Comparison of ENCODE assay signal across 2 cellular contexts in genomic region chr12:44771485-44771884, GRCh38.
TF ChIP-seq lines count a peak whose summit lies in the region.

No MANE protein-coding gene starts in this region.

TF ChIP-seq in GM23338, 12 proteins besides CTCF, POLR2A, EP300 and RAD21:
- no peak for TF ChIP-seq ZNF331 (CRISPR knock-in tag; IDR thresholded peaks at IDR 0.05; ENCODE audit: low read depth)
- TF ChIP-seq EZH2phosphoT487 (IDR thresholded peaks at IDR 0.05; ENCODE audit: unreplicated experiment), result no peak
- TF ChIP-seq CREB1 (CRISPR knock-in tag; IDR thresholded peaks at IDR 0.05; ENCODE audit: low read depth), result no peak
- TF ChIP-seq, protein P1, sequence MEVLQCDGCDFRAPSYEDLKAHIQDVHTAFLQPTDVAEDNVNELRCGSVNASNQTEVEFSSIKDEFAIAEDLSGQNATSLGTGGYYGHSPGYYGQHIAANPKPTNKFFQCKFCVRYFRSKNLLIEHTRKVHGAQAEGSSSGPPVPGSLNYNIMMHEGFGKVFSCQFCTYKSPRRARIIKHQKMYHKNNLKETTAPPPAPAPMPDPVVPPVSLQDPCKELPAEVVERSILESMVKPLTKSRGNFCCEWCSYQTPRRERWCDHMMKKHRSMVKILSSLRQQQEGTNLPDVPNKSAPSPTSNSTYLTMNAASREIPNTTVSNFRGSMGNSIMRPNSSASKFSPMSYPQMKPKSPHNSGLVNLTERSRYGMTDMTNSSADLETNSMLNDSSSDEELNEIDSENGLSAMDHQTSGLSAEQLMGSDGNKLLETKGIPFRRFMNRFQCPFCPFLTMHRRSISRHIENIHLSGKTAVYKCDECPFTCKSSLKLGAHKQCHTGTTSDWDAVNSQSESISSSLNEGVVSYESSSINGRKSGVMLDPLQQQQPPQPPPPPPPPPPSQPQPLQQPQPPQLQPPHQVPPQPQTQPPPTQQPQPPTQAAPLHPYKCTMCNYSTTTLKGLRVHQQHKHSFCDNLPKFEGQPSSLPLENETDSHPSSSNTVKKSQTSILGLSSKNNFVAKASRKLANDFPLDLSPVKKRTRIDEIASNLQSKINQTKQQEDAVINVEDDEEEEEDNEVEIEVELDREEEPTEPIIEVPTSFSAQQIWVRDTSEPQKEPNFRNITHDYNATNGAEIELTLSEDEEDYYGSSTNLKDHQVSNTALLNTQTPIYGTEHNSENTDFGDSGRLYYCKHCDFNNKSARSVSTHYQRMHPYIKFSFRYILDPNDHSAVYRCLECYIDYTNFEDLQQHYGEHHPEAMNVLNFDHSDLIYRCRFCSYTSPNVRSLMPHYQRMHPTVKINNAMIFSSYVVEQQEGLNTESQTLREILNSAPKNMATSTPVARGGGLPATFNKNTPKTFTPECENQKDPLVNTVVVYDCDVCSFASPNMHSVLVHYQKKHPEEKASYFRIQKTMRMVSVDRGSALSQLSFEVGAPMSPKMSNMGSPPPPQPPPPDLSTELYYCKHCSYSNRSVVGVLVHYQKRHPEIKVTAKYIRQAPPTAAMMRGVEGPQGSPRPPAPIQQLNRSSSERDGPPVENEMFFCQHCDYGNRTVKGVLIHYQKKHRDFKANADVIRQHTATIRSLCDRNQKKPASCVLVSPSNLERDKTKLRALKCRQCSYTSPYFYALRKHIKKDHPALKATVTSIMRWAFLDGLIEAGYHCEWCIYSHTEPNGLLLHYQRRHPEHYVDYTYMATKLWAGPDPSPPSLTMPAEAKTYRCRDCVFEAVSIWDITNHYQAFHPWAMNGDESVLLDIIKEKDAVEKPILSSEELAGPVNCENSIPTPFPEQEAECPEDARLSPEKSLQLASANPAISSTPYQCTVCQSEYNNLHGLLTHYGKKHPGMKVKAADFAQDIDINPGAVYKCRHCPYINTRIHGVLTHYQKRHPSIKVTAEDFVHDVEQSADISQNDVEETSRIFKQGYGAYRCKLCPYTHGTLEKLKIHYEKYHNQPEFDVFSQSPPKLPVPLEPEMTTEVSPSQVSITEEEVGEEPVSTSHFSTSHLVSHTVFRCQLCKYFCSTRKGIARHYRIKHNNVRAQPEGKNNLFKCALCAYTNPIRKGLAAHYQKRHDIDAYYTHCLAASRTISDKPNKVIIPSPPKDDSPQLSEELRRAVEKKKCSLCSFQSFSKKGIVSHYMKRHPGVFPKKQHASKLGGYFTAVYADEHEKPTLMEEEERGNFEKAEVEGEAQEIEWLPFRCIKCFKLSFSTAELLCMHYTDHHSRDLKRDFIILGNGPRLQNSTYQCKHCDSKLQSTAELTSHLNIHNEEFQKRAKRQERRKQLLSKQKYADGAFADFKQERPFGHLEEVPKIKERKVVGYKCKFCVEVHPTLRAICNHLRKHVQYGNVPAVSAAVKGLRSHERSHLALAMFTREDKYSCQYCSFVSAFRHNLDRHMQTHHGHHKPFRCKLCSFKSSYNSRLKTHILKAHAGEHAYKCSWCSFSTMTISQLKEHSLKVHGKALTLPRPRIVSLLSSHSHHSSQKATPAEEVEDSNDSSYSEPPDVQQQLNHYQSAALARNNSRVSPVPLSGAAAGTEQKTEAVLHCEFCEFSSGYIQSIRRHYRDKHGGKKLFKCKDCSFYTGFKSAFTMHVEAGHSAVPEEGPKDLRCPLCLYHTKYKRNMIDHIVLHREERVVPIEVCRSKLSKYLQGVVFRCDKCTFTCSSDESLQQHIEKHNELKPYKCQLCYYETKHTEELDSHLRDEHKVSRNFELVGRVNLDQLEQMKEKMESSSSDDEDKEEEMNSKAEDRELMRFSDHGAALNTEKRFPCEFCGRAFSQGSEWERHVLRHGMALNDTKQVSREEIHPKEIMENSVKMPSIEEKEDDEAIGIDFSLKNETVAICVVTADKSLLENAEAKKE (CRISPR knock-in tag; IDR thresholded peaks at IDR 0.05), result no peak
- TF ChIP-seq ETS1 (IDR thresholded peaks at IDR 0.05), result no peak
- no peak for TF ChIP-seq REST (IDR thresholded peaks at IDR 0.05; ENCODE audit: unreplicated experiment)
- no peak for TF ChIP-seq STAT1 (IDR thresholded peaks at IDR 0.05; ENCODE audit: unreplicated experiment)
- no peak for TF ChIP-seq POLR2AphosphoS5 (IDR thresholded peaks at IDR 0.05; ENCODE audit: low read depth)
- TF ChIP-seq NANOG (IDR thresholded peaks at IDR 0.05; ENCODE audit: borderline replicate concordance), result no peak
- TF ChIP-seq EZH2 (IDR thresholded peaks at IDR 0.05; ENCODE audit: low read depth, unreplicated experiment), result no peak
- no peak for TF ChIP-seq ZNF114 (CRISPR knock-in tag; IDR thresholded peaks at IDR 0.05)
- no peak for TF ChIP-seq JUNB (IDR thresholded peaks at IDR 0.05; ENCODE audit: unreplicated experiment)
TF ChIP-seq in GM23338: peak in this region for 0.

TF ChIP-seq in H1, 55 proteins besides CTCF, POLR2A, EP300 and RAD21:
- TF ChIP-seq GABPA (IDR thresholded peaks at IDR 0.05; ENCODE audit: borderline replicate concordance, insufficient read depth, low read length), result no peak
- no peak for TF ChIP-seq CBX8 (IDR thresholded peaks at IDR 0.05; ENCODE audit: borderline replicate concordance, low read depth, low read length)
- TF ChIP-seq CREB1 (IDR thresholded peaks at IDR 0.05), result no peak
- TF ChIP-seq JUN (IDR thresholded peaks at IDR 0.05; ENCODE audit: low read depth, low read length), result no peak
- no peak for TF ChIP-seq EGR1 (IDR thresholded peaks at IDR 0.05; ENCODE audit: borderline replicate concordance, low read depth, low read length)
- TF ChIP-seq TAF1 (IDR thresholded peaks at IDR 0.05; ENCODE audit: low read depth, low read length), result no peak
- no peak for TF ChIP-seq KDM1A (IDR thresholded peaks at IDR 0.05; ENCODE audit: borderline replicate concordance, low read length)
- TF ChIP-seq CTBP2 (IDR thresholded peaks at IDR 0.05; ENCODE audit: borderline replicate concordance, insufficient read depth, insufficient read length, low read length), result no peak
- TF ChIP-seq ZNF274 (IDR thresholded peaks at IDR 0.05; ENCODE audit: borderline replicate concordance, extremely low read depth, low read length), result no peak
- no peak for TF ChIP-seq MAFK (IDR thresholded peaks at IDR 0.05; ENCODE audit: low read depth, low read length)
- TF ChIP-seq, protein P2, sequence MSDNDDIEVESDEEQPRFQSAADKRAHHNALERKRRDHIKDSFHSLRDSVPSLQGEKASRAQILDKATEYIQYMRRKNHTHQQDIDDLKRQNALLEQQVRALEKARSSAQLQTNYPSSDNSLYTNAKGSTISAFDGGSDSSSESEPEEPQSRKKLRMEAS (IDR thresholded peaks at IDR 0.05), result no peak
- TF ChIP-seq, protein P3, sequence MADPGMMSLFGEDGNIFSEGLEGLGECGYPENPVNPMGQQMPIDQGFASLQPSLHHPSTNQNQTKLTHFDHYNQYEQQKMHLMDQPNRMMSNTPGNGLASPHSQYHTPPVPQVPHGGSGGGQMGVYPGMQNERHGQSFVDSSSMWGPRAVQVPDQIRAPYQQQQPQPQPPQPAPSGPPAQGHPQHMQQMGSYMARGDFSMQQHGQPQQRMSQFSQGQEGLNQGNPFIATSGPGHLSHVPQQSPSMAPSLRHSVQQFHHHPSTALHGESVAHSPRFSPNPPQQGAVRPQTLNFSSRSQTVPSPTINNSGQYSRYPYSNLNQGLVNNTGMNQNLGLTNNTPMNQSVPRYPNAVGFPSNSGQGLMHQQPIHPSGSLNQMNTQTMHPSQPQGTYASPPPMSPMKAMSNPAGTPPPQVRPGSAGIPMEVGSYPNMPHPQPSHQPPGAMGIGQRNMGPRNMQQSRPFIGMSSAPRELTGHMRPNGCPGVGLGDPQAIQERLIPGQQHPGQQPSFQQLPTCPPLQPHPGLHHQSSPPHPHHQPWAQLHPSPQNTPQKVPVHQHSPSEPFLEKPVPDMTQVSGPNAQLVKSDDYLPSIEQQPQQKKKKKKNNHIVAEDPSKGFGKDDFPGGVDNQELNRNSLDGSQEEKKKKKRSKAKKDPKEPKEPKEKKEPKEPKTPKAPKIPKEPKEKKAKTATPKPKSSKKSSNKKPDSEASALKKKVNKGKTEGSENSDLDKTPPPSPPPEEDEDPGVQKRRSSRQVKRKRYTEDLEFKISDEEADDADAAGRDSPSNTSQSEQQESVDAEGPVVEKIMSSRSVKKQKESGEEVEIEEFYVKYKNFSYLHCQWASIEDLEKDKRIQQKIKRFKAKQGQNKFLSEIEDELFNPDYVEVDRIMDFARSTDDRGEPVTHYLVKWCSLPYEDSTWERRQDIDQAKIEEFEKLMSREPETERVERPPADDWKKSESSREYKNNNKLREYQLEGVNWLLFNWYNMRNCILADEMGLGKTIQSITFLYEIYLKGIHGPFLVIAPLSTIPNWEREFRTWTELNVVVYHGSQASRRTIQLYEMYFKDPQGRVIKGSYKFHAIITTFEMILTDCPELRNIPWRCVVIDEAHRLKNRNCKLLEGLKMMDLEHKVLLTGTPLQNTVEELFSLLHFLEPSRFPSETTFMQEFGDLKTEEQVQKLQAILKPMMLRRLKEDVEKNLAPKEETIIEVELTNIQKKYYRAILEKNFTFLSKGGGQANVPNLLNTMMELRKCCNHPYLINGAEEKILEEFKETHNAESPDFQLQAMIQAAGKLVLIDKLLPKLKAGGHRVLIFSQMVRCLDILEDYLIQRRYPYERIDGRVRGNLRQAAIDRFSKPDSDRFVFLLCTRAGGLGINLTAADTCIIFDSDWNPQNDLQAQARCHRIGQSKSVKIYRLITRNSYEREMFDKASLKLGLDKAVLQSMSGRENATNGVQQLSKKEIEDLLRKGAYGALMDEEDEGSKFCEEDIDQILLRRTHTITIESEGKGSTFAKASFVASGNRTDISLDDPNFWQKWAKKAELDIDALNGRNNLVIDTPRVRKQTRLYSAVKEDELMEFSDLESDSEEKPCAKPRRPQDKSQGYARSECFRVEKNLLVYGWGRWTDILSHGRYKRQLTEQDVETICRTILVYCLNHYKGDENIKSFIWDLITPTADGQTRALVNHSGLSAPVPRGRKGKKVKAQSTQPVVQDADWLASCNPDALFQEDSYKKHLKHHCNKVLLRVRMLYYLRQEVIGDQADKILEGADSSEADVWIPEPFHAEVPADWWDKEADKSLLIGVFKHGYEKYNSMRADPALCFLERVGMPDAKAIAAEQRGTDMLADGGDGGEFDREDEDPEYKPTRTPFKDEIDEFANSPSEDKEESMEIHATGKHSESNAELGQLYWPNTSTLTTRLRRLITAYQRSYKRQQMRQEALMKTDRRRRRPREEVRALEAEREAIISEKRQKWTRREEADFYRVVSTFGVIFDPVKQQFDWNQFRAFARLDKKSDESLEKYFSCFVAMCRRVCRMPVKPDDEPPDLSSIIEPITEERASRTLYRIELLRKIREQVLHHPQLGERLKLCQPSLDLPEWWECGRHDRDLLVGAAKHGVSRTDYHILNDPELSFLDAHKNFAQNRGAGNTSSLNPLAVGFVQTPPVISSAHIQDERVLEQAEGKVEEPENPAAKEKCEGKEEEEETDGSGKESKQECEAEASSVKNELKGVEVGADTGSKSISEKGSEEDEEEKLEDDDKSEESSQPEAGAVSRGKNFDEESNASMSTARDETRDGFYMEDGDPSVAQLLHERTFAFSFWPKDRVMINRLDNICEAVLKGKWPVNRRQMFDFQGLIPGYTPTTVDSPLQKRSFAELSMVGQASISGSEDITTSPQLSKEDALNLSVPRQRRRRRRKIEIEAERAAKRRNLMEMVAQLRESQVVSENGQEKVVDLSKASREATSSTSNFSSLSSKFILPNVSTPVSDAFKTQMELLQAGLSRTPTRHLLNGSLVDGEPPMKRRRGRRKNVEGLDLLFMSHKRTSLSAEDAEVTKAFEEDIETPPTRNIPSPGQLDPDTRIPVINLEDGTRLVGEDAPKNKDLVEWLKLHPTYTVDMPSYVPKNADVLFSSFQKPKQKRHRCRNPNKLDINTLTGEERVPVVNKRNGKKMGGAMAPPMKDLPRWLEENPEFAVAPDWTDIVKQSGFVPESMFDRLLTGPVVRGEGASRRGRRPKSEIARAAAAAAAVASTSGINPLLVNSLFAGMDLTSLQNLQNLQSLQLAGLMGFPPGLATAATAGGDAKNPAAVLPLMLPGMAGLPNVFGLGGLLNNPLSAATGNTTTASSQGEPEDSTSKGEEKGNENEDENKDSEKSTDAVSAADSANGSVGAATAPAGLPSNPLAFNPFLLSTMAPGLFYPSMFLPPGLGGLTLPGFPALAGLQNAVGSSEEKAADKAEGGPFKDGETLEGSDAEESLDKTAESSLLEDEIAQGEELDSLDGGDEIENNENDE (IDR thresholded peaks at IDR 0.05; ENCODE audit: insufficient replicate concordance, low read length), result no peak
- no peak for TF ChIP-seq SAP30 (IDR thresholded peaks at IDR 0.05; ENCODE audit: insufficient read depth, insufficient replicate concordance, low read length)
- TF ChIP-seq SRF (IDR thresholded peaks at IDR 0.05; ENCODE audit: low read depth, low read length), result no peak
- TF ChIP-seq JUND (IDR thresholded peaks at IDR 0.05; ENCODE audit: low read length), result no peak
TF ChIP-seq in H1: peak in this region for 0.
